In genomic region chr7:135768064-135768463, GRCh38 we compare ENCODE assay signal across 2 cellular contexts.
TF ChIP-seq lines count a peak whose summit lies in the region.

No MANE protein-coding gene starts in this region.

TF ChIP-seq in H1, 55 proteins besides CTCF, POLR2A, EP300 and RAD21:
- no peak for TF ChIP-seq POU5F1 (IDR thresholded peaks at IDR 0.05; ENCODE audit: low read depth, low read length)
- no peak for TF ChIP-seq SIRT6 (IDR thresholded peaks at IDR 0.05; ENCODE audit: low read length)
- no peak for TF ChIP-seq SIN3A (conservative IDR thresholded peaks at IDR 0.05 in 1 of 2, IDR thresholded peaks at IDR 0.05 in 1 of 2; ENCODE audit: low read depth in 1 of 2, low read length in 2 of 2)
- TF ChIP-seq KDM5A (IDR thresholded peaks at IDR 0.05; ENCODE audit: low read length) = no peak
- no peak for TF ChIP-seq CHD7 (IDR thresholded peaks at IDR 0.05; ENCODE audit: insufficient replicate concordance, low read length)
- no peak for TF ChIP-seq ZNF274 (IDR thresholded peaks at IDR 0.05; ENCODE audit: borderline replicate concordance, extremely low read depth, low read length)
- no peak for TF ChIP-seq SP1 (IDR thresholded peaks at IDR 0.05; ENCODE audit: low read depth, low read length)
- no peak for TF ChIP-seq SIX5 (IDR thresholded peaks at IDR 0.05; ENCODE audit: low read depth, low read length)

TF ChIP-seq in neural cell, 6 proteins besides CTCF, POLR2A, EP300 and RAD21:
- no peak for TF ChIP-seq TAF1 (IDR thresholded peaks at IDR 0.05; ENCODE audit: low read depth)
